Comparison of ENCODE assay signal across 9 cellular contexts in genomic region chr12:46546634-46547273, GRCh38.
A peak's percentile ranks its signal among the peaks of the same experiment; 100 is the strongest.
DNase-seq lines count a peak whose midpoint lies in the region; ATAC-seq and TF ChIP-seq lines count a peak whose summit lies in the region.
"Had no signal": no experiment of that assay in that cellular context is flagged by ENCODE, and none has a peak within 500 bp of the region (broad histone marks: within the 10 kb centered on the region; RNA-seq: fewer than 3 reads in every experiment).

No MANE protein-coding gene starts in this region.

- H3K27ac ChIP-seq in upper lobe of right lung = no peak overlapping the region
- H3K27ac ChIP-seq: BLaER1 treated with 17β-estradiol and CSF1 and Interleukin-3, amounts not matched to agents 10 nM and 100 nM had no signal

- H3K36me3 Mint-ChIP-seq in activated naive CD4-positive, alpha-beta T cell treated with anti-CD3 and anti-CD28 coated beads, Interleukin-2, amount 50 U/mL, for 24 hours = peaks cover 2% of the 10 kb centered on the region
- peaks cover 45% of the 10 kb centered on the region for H3K36me3 Mint-ChIP-seq in activated CD8-positive, alpha-beta T cell treated with anti-CD3 and anti-CD28 coated beads, Interleukin-2, amount 10 ng/mL, durations not matched to agents 7 days and 5 days (ENCODE audit: low read depth)

- no peak for TF ChIP-seq CTCF in upper lobe of right lung (IDR thresholded peaks at IDR 0.05)

- no peaks in the 10 kb centered on the region for H3K9me3 ChIP-seq in upper lobe of right lung

- no peak for DNase-seq in activated naive CD4-positive, alpha-beta T cell treated with anti-CD3 and anti-CD28 coated beads, Interleukin-2, amount 50 U/mL, for 16 hours
- peak; percentile 49 for DNase-seq in activated CD8-positive, alpha-beta T cell treated with anti-CD3 and anti-CD28 coated beads, Interleukin-2, amount 10 ng/mL, durations not matched to agents 7 days and 5 days
- DNase-seq in upper lobe of right lung (no peak), HT-29 (ENCODE audit: low spot score) (no peak), OCI-M2 (lab: John Stamatoyannopoulos, UW; ENCODE audit: unreplicated experiment) (no peak), dermis blood vessel endothelial cell (no peak)

- no peaks in the 10 kb centered on the region for H3K27me3 Mint-ChIP-seq in activated naive CD4-positive, alpha-beta T cell treated with anti-CD3 and anti-CD28 coated beads, Interleukin-2, amount 50 U/mL, for 24 hours
- no peaks in the 10 kb centered on the region for H3K27me3 Mint-ChIP-seq in activated CD8-positive, alpha-beta T cell treated with anti-CD3 and anti-CD28 coated beads, Interleukin-2, amount 10 ng/mL, durations not matched to agents 7 days and 5 days (ENCODE audit: low read depth)

- ATAC-seq in HG03139 (IDR thresholded peaks at IDR 0.05; ENCODE audit: unreplicated experiment) (peak; percentile 83), upper lobe of right lung (peak; percentile 74)
- peak; percentile 73 for ATAC-seq in activated CD8-positive, alpha-beta T cell treated with anti-CD3 and anti-CD28 coated beads, Interleukin-2, amount 10 ng/mL, durations not matched to agents 7 days and 5 days

- peaks cover 5% of the 10 kb centered on the region for H3K9me3 Mint-ChIP-seq in activated naive CD4-positive, alpha-beta T cell treated with anti-CD3 and anti-CD28 coated beads, Interleukin-2, amount 50 U/mL, for 24 hours
- no peaks in the 10 kb centered on the region for H3K9me3 Mint-ChIP-seq in activated CD8-positive, alpha-beta T cell treated with anti-CD3 and anti-CD28 coated beads, Interleukin-2, amount 10 ng/mL, durations not matched to agents 7 days and 5 days (ENCODE audit: insufficient read depth)

- H3K4me1 Mint-ChIP-seq in activated naive CD4-positive, alpha-beta T cell treated with anti-CD3 and anti-CD28 coated beads, Interleukin-2, amount 50 U/mL, for 24 hours = peaks cover 69% of the 10 kb centered on the region
- peaks cover 59% of the 10 kb centered on the region for H3K4me1 Mint-ChIP-seq in activated CD8-positive, alpha-beta T cell treated with anti-CD3 and anti-CD28 coated beads, Interleukin-2, amount 10 ng/mL, durations not matched to agents 7 days and 5 days (ENCODE audit: low read depth)

- H3K4me3 Mint-ChIP-seq in activated naive CD4-positive, alpha-beta T cell treated with anti-CD3 and anti-CD28 coated beads, Interleukin-2, amount 50 U/mL, for 24 hours = peak overlapping the region; percentile 43
- H3K4me3 Mint-ChIP-seq in activated CD8-positive, alpha-beta T cell treated with anti-CD3 and anti-CD28 coated beads, Interleukin-2, amount 10 ng/mL, durations not matched to agents 7 days and 5 days = peak overlapping the region; percentile 10

- H3K4me1 ChIP-seq in upper lobe of right lung = no peaks in the 10 kb centered on the region

- peak overlapping the region; percentile 81 for H3K27ac Mint-ChIP-seq in activated naive CD4-positive, alpha-beta T cell treated with anti-CD3 and anti-CD28 coated beads, Interleukin-2, amount 50 U/mL, for 24 hours
- peak overlapping the region; percentile 83 for H3K27ac Mint-ChIP-seq in activated CD8-positive, alpha-beta T cell treated with anti-CD3 and anti-CD28 coated beads, Interleukin-2, amount 10 ng/mL, durations not matched to agents 7 days and 5 days

- no peak overlapping the region for H3K4me3 ChIP-seq in upper lobe of right lung
- H3K4me3 ChIP-seq: BLaER1 treated with 17β-estradiol and CSF1 and Interleukin-3, amounts not matched to agents 10 nM and 100 nM had no signal

- CTCF ChIA-PET in activated CD8-positive, alpha-beta T cell treated with anti-CD3 and anti-CD28 coated beads, Interleukin-2, amount 10 ng/mL, durations not matched to agents 7 days and 5 days (lab: Charles Lee) = interaction anchor here (0.9 to 1.8 kb wide), 9 partner anchors 22 to 175 kb away, joined by 3 to 8 read pairs (median 4); no protein-coding TSS in a partner anchor

- no peaks in the 10 kb centered on the region for H3K36me3 ChIP-seq in upper lobe of right lung
- H3K36me3 ChIP-seq: BLaER1 treated with 17β-estradiol and CSF1 and Interleukin-3, amounts not matched to agents 10 nM and 100 nM had no signal

- H3K27me3 ChIP-seq in upper lobe of right lung = no peaks in the 10 kb centered on the region
- H3K27me3 ChIP-seq: BLaER1 treated with 17β-estradiol and CSF1 and Interleukin-3, amounts not matched to agents 10 nM and 100 nM had no signal

- POLR2A ChIA-PET in activated CD8-positive, alpha-beta T cell treated with anti-CD3 and anti-CD28 coated beads, Interleukin-2, amount 10 ng/mL, durations not matched to agents 7 days and 5 days (lab: Charles Lee) = interaction anchor here (0.6 to 1.8 kb wide), 8 partner anchors 13 to 280 kb away, joined by 3 to 7 read pairs (median 4); no protein-coding TSS in a partner anchor

- intact Hi-C loops in upper lobe of right lung (cut with DNase I) = no loop called here
